In the genomic region with DNA sequence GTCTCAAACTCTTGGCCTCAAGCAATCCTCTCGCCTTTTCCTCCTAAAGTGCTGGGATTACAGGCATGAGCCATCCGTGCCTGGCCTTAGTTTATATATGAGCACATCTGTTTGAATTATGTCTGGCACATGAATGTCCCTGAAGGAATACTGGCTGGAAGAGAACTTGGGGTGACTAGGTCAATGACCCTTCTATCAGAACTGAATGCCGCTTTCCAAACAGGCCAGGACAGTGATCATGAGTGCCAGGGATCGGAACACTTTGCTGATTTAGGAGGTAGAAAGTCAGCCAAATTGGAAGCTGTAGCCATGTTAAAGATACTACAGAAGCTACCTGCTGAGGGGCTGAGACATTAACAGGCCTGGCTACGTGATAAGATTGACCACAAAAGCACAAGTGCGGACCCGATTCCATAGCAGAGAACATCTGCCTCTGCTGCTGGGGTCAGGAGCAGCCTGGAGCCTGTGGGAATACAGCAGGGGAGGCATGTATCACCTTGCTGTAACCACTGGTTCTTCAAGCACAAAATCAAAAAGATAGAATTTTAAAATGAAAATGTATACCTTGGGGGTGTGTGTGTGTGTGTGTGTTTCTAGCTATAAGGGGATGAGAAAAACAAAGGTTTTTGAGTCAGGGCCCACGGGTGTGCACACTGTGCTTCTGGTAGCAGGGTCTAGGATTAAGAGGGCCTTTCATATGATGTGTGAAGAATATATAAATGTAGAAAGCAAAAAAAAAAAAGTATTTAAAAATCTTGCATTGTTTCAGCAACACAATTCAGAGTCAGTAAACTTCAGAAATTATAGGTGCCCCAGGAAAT, we compare ENCODE assay signal across 9 cellular contexts.
DNase-seq lines count a peak whose midpoint lies in the region; ATAC-seq and TF ChIP-seq lines count a peak whose summit lies in the region.
"Had no signal": no experiment of that assay in that cellular context is flagged by ENCODE, and none has a peak within 500 bp of the region (broad histone marks: within the 10 kb centered on the region; RNA-seq: fewer than 3 reads in every experiment).

No MANE protein-coding gene starts in this region.

- H3K4me3 Mint-ChIP-seq in activated CD4-positive, alpha-beta T cell treated with anti-CD3 and anti-CD28 coated beads for 36 hours: no peak overlapping the region

- no peaks in the 10 kb centered on the region for H3K9me3 Mint-ChIP-seq in activated CD4-positive, alpha-beta T cell treated with anti-CD3 and anti-CD28 coated beads for 36 hours (ENCODE audit: low read depth)

- 100% methylated on average over 1 of the region's 8 CpGs; no CpG with 5 or more reads in 1 of the 2 experiments for WGBS in IMR-90 (ENCODE audit: extremely low coverage in 2 of 2, insufficient read length in 1 of 2), 2 experiments

- peak overlapping the region; percentile 64; the same call in 1 of the 2 replicates for H3K18ac ChIP-seq in IMR-90 (ENCODE audit: low read depth, low read length)

- no peaks in the 10 kb centered on the region for H3K4me1 Mint-ChIP-seq in activated CD4-positive, alpha-beta T cell treated with anti-CD3 and anti-CD28 coated beads for 36 hours

- no peak overlapping the region for H3K9ac ChIP-seq in IMR-90 (ENCODE audit: low read depth, low read length)

- no peak overlapping the region for H4K8ac ChIP-seq in IMR-90 (ENCODE audit: low read depth in 2 of 2, low read length in 2 of 2)

- intact Hi-C loops in IMR-90 (cut with micrococcal nuclease): loop anchor here (5.0 kb wide), 3 partner anchors 181 to 744 kb away; partner anchors contain the start of gene BMPER
- intact Hi-C loops in activated CD4-positive, alpha-beta T cell treated with anti-CD3 and anti-CD28 coated beads for 36 hours (cut with DNase I, micrococcal nuclease): loop anchor here in 1 of 2 experiments (1.0 to 10.0 kb wide), 2 partner anchors 472 to 512 kb away; no protein-coding TSS in a partner anchor

- no peaks in the 10 kb centered on the region for H4K20me1 ChIP-seq in IMR-90 (ENCODE audit: insufficient read depth, low read length)

- no peak overlapping the region for H2AFZ ChIP-seq in IMR-90 (replicated peaks; ENCODE audit: low read length, poor library complexity)

- no peak overlapping the region for H3K4ac ChIP-seq in IMR-90 (ENCODE audit: low read depth, low read length)

- H3K56ac ChIP-seq in IMR-90 (ENCODE audit: extremely low read depth, insufficient read depth, low read length): no peak overlapping the region

- no peaks in the 10 kb centered on the region for H3K9me3 ChIP-seq in IMR-90 (ENCODE audit: control insufficient read depth, insufficient read depth, low read length)
- H3K9me3 ChIP-seq: A549 had no signal

- no peak overlapping the region for H3K4me3 ChIP-seq in IMR-90 (ENCODE audit: insufficient read depth, low read depth, low read length)
- H3K4me3 ChIP-seq: A549 had no signal

- no peak for TF ChIP-seq RAD21 in IMR-90 (IDR thresholded peaks at IDR 0.05; ENCODE audit: low read length)

- no peak overlapping the region for H2BK15ac ChIP-seq in IMR-90 (ENCODE audit: low read depth, low read length)

- no peak overlapping the region; the same call in 1 of the 2 replicates for H2AK5ac ChIP-seq in IMR-90 (ENCODE audit: low read depth, low read length)

- H3K79me1 ChIP-seq in IMR-90 (ENCODE audit: low read depth in 1 of 2, low read length in 2 of 2): no peaks in the 10 kb centered on the region

- no peak overlapping the region for H2BK20ac ChIP-seq in IMR-90 (ENCODE audit: low read depth, low read length)

- no peaks in the 10 kb centered on the region for H3K36me3 ChIP-seq in IMR-90 (ENCODE audit: control insufficient read depth, insufficient read depth, low read length)

- no peak overlapping the region for H4K91ac ChIP-seq in IMR-90 (ENCODE audit: insufficient read depth, low read depth, low read length)

- CTCF ChIA-PET in GM10248 (lab: Yijun Ruan, JAX): interaction anchor here (0.8 to 2.9 kb wide), 10 partner anchors 9 to 510 kb away, joined by 3 to 9 read pairs (median 3); no protein-coding TSS in a partner anchor
- CTCF ChIA-PET in IMR-90 (lab: Yijun Ruan, JAX): interaction anchor here (0.6 to 1.8 kb wide), 4 partner anchors 14 to 533 kb away, joined by 3 to 4 read pairs (median 3); no protein-coding TSS in a partner anchor
- CTCF ChIA-PET in activated CD4-positive, alpha-beta T cell treated with anti-CD3 and anti-CD28 coated beads for 36 hours (lab: Charles Lee): interaction anchor here (0.6 to 1.7 kb wide), 3 partner anchors 11 to 1548 kb away, joined by 3 to 5 read pairs (median 3); no protein-coding TSS in a partner anchor

- H3K27ac Mint-ChIP-seq in activated CD4-positive, alpha-beta T cell treated with anti-CD3 and anti-CD28 coated beads for 36 hours: no peak overlapping the region

- no peak overlapping the region for H3K14ac ChIP-seq in IMR-90 (replicated peaks; ENCODE audit: low read depth, low read length)

- H2AK9ac ChIP-seq in IMR-90 (replicated peaks; ENCODE audit: low read depth, low read length, poor library complexity): no peak overlapping the region

- POLR2A ChIA-PET in GM10248 (lab: Yijun Ruan, JAX): no interaction called here
- POLR2A ChIA-PET in IMR-90 (lab: Charles Lee; ENCODE audit: unreplicated experiment): no interaction called here
- POLR2A ChIA-PET in activated CD4-positive, alpha-beta T cell treated with anti-CD3 and anti-CD28 coated beads for 36 hours (lab: Charles Lee): no interaction called here

- no peak overlapping the region for H3K23ac ChIP-seq in IMR-90 (ENCODE audit: low read depth, low read length)

- no peaks in the 10 kb centered on the region for H3K27me3 Mint-ChIP-seq in activated CD4-positive, alpha-beta T cell treated with anti-CD3 and anti-CD28 coated beads for 36 hours

- H2BK120ac ChIP-seq in IMR-90 (ENCODE audit: low read depth, low read length): no peak overlapping the region; the same call in 1 of the 2 replicates

- no peak overlapping the region for H3K27ac ChIP-seq in IMR-90 (ENCODE audit: insufficient read depth, low read length)
- H3K27ac ChIP-seq: A549 had no signal

- peaks cover 13% of the 10 kb centered on the region for H3K27me3 ChIP-seq in IMR-90 (ENCODE audit: control insufficient read depth, insufficient read depth, low read length)

- dilution Hi-C loops in IMR-90 (cut with HindIII; ENCODE audit: low sequenced_read_pairs, unreplicated experiment): no loop called here

- TF ChIP-seq CTCF in GM10248 (IDR thresholded peaks at IDR 0.05; ENCODE audit: control extremely low read depth, extremely low read depth, low read depth, missing control alignments) (no peak), IMR-90 (conservative IDR thresholded peaks at IDR 0.05; ENCODE audit: low read depth, low read length) (no peak)

- in situ Hi-C loops in IMR-90 (cut with MboI; ENCODE audit: low sequenced_read_pairs): loop anchor here (10.0 kb wide), 1 partner anchor 512 kb away; no protein-coding TSS in a partner anchor

- peaks cover 7% of the 10 kb centered on the region; the same call in 1 of the 2 replicates for H3K4me1 ChIP-seq in IMR-90 (ENCODE audit: control insufficient read depth, insufficient read depth, low read length)
- H3K4me1 ChIP-seq: A549 had no signal

- H3K4me2 ChIP-seq in IMR-90 (ENCODE audit: low read depth, low read length): no peak overlapping the region
- H3K4me2 ChIP-seq: A549 had no signal

- no TSS peak for BruUV-seq in IMR-90 (replicated peaks; lab: Mats Ljungman, UMichigan)

- ATAC-seq in GM21360 (IDR thresholded peaks at IDR 0.05; ENCODE audit: unreplicated experiment): peak; percentile 45
- ATAC-seq in HG02938 (IDR thresholded peaks at IDR 0.05; ENCODE audit: unreplicated experiment): peak; percentile 40
- no peak for ATAC-seq in IMR-90 (ENCODE audit: low read depth)
- ATAC-seq in activated CD4-positive, alpha-beta T cell treated with anti-CD3 and anti-CD28 coated beads for 36 hours: no peak
- ATAC-seq: A549 had no signal

- H4K5ac ChIP-seq in IMR-90 (ENCODE audit: low read depth, low read length): peak overlapping the region; percentile 84; the same call in 1 of the 2 replicates

- TF ChIP-seq POLR2A in IMR-90 (IDR thresholded peaks at IDR 0.05; ENCODE audit: low read depth, low read length): no peak

- no peaks in the 10 kb centered on the region for H3K9me1 ChIP-seq in IMR-90 (ENCODE audit: insufficient read depth, low read length)

- H2BK5ac ChIP-seq in IMR-90 (ENCODE audit: low read depth, low read length, poor library complexity, severe bottlenecking): no peak overlapping the region

- DNase-seq in GM10248 (ENCODE audit: extremely low spot score) (peak; percentile 5), IMR-90 (no peak), NOMO-1 treated with dmso at 0.1 percent for 144 hours (lab: John Stamatoyannopoulos, UW; ENCODE audit: unreplicated experiment) (no peak), GM03348 (ENCODE audit: low spot score) (no peak), NCI-H2107 treated with DMSO at 0.1 percent for 48 hours (lab: John Stamatoyannopoulos, UW; ENCODE audit: unreplicated experiment) (no peak)
- DNase-seq in activated CD4-positive, alpha-beta T cell treated with anti-CD3 and anti-CD28 coated beads for 36 hours: no peak

- H3K36me3 Mint-ChIP-seq in activated CD4-positive, alpha-beta T cell treated with anti-CD3 and anti-CD28 coated beads for 36 hours (ENCODE audit: low read depth): no peaks in the 10 kb centered on the region

TF ChIP-seq in IMR-90, 13 proteins besides CTCF, POLR2A, EP300 and RAD21:
- TF ChIP-seq MXI1 (IDR thresholded peaks at IDR 0.05; ENCODE audit: borderline replicate concordance, low read depth, low read length) (no peak), CHD1 (IDR thresholded peaks at IDR 0.05; ENCODE audit: low read depth, low read length) (no peak), BHLHE40 (IDR thresholded peaks at IDR 0.05; ENCODE audit: low read depth, low read length) (no peak), RCOR1 (IDR thresholded peaks at IDR 0.05; ENCODE audit: insufficient replicate concordance, low read length) (no peak), FOS (IDR thresholded peaks at IDR 0.05; ENCODE audit: low read depth, low read length) (no peak), NFE2L2 (IDR thresholded peaks at IDR 0.05; ENCODE audit: low read depth, low read length) (no peak)
- TF ChIP-seq, protein P1, sequence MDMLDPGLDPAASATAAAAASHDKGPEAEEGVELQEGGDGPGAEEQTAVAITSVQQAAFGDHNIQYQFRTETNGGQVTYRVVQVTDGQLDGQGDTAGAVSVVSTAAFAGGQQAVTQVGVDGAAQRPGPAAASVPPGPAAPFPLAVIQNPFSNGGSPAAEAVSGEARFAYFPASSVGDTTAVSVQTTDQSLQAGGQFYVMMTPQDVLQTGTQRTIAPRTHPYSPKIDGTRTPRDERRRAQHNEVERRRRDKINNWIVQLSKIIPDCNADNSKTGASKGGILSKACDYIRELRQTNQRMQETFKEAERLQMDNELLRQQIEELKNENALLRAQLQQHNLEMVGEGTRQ (IDR thresholded peaks at IDR 0.05; ENCODE audit: low read depth, low read length): no peak

Comparison
In these comparisons a context has a peak if more than half of its experiments do, and no peak if none do; other contexts are left out.
1. ATAC-seq: peak in GM21360 (single experiment) and HG02938 (single experiment); none in IMR-90 (single experiment) and activated CD4-positive, alpha-beta T cell treated with anti-CD3 and anti-CD28 coated beads for 36 hours (single experiment).